ENCODE assay signal across 9 cellular contexts in the genomic region with DNA sequence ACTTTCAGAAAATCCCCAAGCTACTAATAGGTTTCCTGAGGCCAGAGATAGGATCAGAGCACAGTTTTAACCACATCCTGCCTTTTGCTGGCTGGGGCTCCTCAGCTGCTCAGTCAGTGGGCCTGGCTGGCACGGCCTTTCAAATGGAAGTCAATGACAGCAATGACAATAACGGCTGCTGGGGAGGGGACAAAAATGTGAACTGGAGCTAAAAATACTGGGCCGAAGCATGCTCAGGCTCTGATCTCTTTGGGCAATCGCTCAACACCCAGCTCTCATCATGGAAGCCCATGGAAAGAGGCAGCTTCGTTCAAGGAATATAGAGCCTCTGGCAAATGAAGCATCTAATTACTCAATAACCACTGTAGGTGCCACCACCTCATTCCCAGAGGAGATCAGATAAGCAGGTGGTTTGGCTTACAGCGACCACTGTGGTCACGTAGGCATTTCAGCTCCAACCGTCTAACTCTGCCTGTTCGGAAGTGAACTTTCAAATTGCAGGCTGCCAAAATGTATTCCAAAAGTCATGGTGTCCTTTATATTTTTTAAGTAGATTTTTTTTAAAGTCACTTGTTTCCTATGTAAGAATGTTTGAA. TPM values are rescaled to one million over a fixed set of nuclear protein-coding genes. Genes with fewer than 3 reads are reported as not detected.
DNase-seq lines count a peak whose midpoint lies in the region; ATAC-seq and TF ChIP-seq lines count a peak whose summit lies in the region.
"Had no signal": no experiment of that assay in that cellular context is flagged by ENCODE, and none has a peak within 500 bp of the region (broad histone marks: within the 10 kb centered on the region; RNA-seq: fewer than 3 reads in every experiment).

No MANE protein-coding gene starts in this region.

- H3K27ac ChIP-seq in right atrium auricular region = no peak overlapping the region
- H3K27ac ChIP-seq in left lung = no peak overlapping the region
- H3K27ac ChIP-seq: thoracic aorta had no signal

- no peaks in the 10 kb centered on the region for H3K36me3 ChIP-seq in right atrium auricular region
- H3K36me3 ChIP-seq in left lung = no peaks in the 10 kb centered on the region
- H3K36me3 ChIP-seq: thoracic aorta had no signal

- no peaks in the 10 kb centered on the region for H3K9me3 ChIP-seq in right atrium auricular region
- H3K9me3 ChIP-seq in left lung = no peaks in the 10 kb centered on the region
- H3K9me3 ChIP-seq: thoracic aorta had no signal

- H3K27me3 Mint-ChIP-seq in activated T-cell treated with anti-CD3 and anti-CD28 coated beads, Interleukin-2, amount 50 U/mL, for 24 hours = peaks cover 40% of the 10 kb centered on the region

- no peak overlapping the region for H3K4me3 Mint-ChIP-seq in activated T-cell treated with anti-CD3 and anti-CD28 coated beads, Interleukin-2, amount 50 U/mL, for 24 hours

- H3K36me3 Mint-ChIP-seq in activated T-cell treated with anti-CD3 and anti-CD28 coated beads, Interleukin-2, amount 50 U/mL, for 24 hours (ENCODE audit: low read depth) = no peaks in the 10 kb centered on the region

- no peaks in the 10 kb centered on the region for H3K9me3 Mint-ChIP-seq in activated T-cell treated with anti-CD3 and anti-CD28 coated beads, Interleukin-2, amount 50 U/mL, for 24 hours

- H3K27me3 ChIP-seq in right atrium auricular region = no peaks in the 10 kb centered on the region
- peaks cover 6 to 74% of the 10 kb centered on the region in 2 donors for H3K27me3 ChIP-seq in left lung

- intact Hi-C loops in Right ventricle myocardium inferior (cut with DNase I) = no loop called here
- intact Hi-C loops in left lung (cut with DNase I) = no loop called here

- peaks cover 13% of the 10 kb centered on the region for H3K4me1 Mint-ChIP-seq in activated T-cell treated with anti-CD3 and anti-CD28 coated beads, Interleukin-2, amount 50 U/mL, for 24 hours (ENCODE audit: low read depth)

- TF ChIP-seq CTCF in right atrium auricular region (IDR thresholded peaks at IDR 0.05) = no peak
- TF ChIP-seq CTCF in left lung (IDR thresholded peaks at IDR 0.05) = no peak

- no peak overlapping the region for H3K4me3 ChIP-seq in right atrium auricular region
- no peak overlapping the region for H3K4me3 ChIP-seq in left lung
- H3K4me3 ChIP-seq: thoracic aorta had no signal

- ATAC-seq in Right ventricle myocardium inferior (peak; percentile 48), HG02981 (IDR thresholded peaks at IDR 0.05; ENCODE audit: unreplicated experiment) (peak; percentile 91), left lung (no peak)

- DNase-seq in Right ventricle myocardium inferior (ENCODE audit: missing footprints) (no peak), right atrium auricular region (ENCODE audit: low spot score) (no peak), hepatic stellate cell (ENCODE audit: low spot score) (peak; percentile 69), left lung (no peak), globus pallidus (ENCODE audit: low spot score) (no peak)
- no peak for DNase-seq in activated T-cell treated with anti-CD3 and anti-CD28 coated beads, Interleukin-2, amount 50 U/mL, for 24 hours

- H3K27ac Mint-ChIP-seq in activated T-cell treated with anti-CD3 and anti-CD28 coated beads, Interleukin-2, amount 50 U/mL, for 24 hours = no peak overlapping the region

- peaks cover 0 to 9% of the 10 kb centered on the region in 2 donors for H3K4me1 ChIP-seq in right atrium auricular region
- no peaks in the 10 kb centered on the region for H3K4me1 ChIP-seq in left lung

TF ChIP-seq in PFSK-1, 5 proteins besides CTCF, POLR2A, EP300 and RAD21:
- TF ChIP-seq SIN3A (IDR thresholded peaks at IDR 0.05; ENCODE audit: borderline replicate concordance, insufficient read depth, low read length) (peak; percentile 92; the same call in 1 of the 2 replicates), POLR2AphosphoS5 (IDR thresholded peaks at IDR 0.05; ENCODE audit: low read depth, low read length) (peak; percentile 52), FOXP2 (optimal IDR thresholded peaks at IDR 0.05; ENCODE audit: borderline replicate concordance, extremely low read depth, extremely low read length, insufficient read depth) (no peak)
- TF ChIP-seq, protein P1, sequence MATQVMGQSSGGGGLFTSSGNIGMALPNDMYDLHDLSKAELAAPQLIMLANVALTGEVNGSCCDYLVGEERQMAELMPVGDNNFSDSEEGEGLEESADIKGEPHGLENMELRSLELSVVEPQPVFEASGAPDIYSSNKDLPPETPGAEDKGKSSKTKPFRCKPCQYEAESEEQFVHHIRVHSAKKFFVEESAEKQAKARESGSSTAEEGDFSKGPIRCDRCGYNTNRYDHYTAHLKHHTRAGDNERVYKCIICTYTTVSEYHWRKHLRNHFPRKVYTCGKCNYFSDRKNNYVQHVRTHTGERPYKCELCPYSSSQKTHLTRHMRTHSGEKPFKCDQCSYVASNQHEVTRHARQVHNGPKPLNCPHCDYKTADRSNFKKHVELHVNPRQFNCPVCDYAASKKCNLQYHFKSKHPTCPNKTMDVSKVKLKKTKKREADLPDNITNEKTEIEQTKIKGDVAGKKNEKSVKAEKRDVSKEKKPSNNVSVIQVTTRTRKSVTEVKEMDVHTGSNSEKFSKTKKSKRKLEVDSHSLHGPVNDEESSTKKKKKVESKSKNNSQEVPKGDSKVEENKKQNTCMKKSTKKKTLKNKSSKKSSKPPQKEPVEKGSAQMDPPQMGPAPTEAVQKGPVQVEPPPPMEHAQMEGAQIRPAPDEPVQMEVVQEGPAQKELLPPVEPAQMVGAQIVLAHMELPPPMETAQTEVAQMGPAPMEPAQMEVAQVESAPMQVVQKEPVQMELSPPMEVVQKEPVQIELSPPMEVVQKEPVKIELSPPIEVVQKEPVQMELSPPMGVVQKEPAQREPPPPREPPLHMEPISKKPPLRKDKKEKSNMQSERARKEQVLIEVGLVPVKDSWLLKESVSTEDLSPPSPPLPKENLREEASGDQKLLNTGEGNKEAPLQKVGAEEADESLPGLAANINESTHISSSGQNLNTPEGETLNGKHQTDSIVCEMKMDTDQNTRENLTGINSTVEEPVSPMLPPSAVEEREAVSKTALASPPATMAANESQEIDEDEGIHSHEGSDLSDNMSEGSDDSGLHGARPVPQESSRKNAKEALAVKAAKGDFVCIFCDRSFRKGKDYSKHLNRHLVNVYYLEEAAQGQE (IDR thresholded peaks at IDR 0.05; ENCODE audit: insufficient read depth in 1 of 2, low read depth in 2 of 2, low read length in 2 of 2) = peak in 1 of 2 experiments; percentile 43; a peak in 1 of 4 replicates

RNA-seq across cellular contexts. Expression of a gene that starts 14.3 kb away (rescaled TPM):
- total RNA-seq in Right ventricle myocardium inferior (3.1 TPM), right atrium auricular region (10 to 100 TPM in 1 of 2 donors, 1 to 10 TPM in 1; 8.1 to 10.6 TPM), left lung (1 to 10 TPM in 1 of 2 donors, under 1 TPM in 1; 0.13 to 3.6 TPM)
- 25.3 TPM for polyA plus RNA-seq in PFSK-1 (2012; ENCODE audit: insufficient read length, low read depth)
